Comparison of ENCODE assay signal across 20 cellular contexts in genomic region chr2:171707752-171708151, GRCh38. TPM values are rescaled to one million over a fixed set of nuclear protein-coding genes. Genes with fewer than 3 reads are reported as not detected.
DNase-seq lines count a peak whose midpoint lies in the region; ATAC-seq and TF ChIP-seq lines count a peak whose summit lies in the region.
"Had no signal": no experiment of that assay in that cellular context is flagged by ENCODE, and none has a peak within 500 bp of the region (broad histone marks: within the 10 kb centered on the region; RNA-seq: fewer than 3 reads in every experiment).

No MANE protein-coding gene starts in this region.

- peak overlapping the region; percentile 17 for H3K27ac Mint-ChIP-seq in chondrocyte (ENCODE audit: unreplicated experiment)
- H3K27ac Mint-ChIP-seq in nephron progenitor cell: peak overlapping the region; percentile 57
- H3K27ac Mint-ChIP-seq: IgD-negative memory B cell had no signal

- H3K9me3 Mint-ChIP-seq in chondrocyte (ENCODE audit: low read depth): no peaks in the 10 kb centered on the region
- no peaks in the 10 kb centered on the region for H3K9me3 Mint-ChIP-seq in nephron progenitor cell
- H3K9me3 Mint-ChIP-seq: IgD-negative memory B cell had no signal

- H3K4me3 Mint-ChIP-seq in chondrocyte (ENCODE audit: unreplicated experiment) (no peak overlapping the region), nephron progenitor cell (no peak overlapping the region)

- H3K27ac ChIP-seq in HEK293 (ENCODE audit: extremely low read depth, low read depth, low read length) (no peak overlapping the region), RWPE2 (ENCODE audit: poor library complexity, severe bottlenecking) (peak overlapping the region; percentile 59)

- peaks cover 52% of the 10 kb centered on the region for H3K4me1 Mint-ChIP-seq in chondrocyte (ENCODE audit: low read depth)
- peaks cover 8% of the 10 kb centered on the region for H3K4me1 Mint-ChIP-seq in nephron progenitor cell

- no peaks in the 10 kb centered on the region for H3K27me3 Mint-ChIP-seq in chondrocyte (ENCODE audit: low read depth)
- peaks cover 4% of the 10 kb centered on the region for H3K27me3 Mint-ChIP-seq in nephron progenitor cell (ENCODE audit: low read depth, poor library complexity)
- H3K27me3 Mint-ChIP-seq: IgD-negative memory B cell had no signal

- H3K4me1 ChIP-seq in HEK293 (ENCODE audit: control insufficient read depth, insufficient read depth, low read length) (peaks cover 11% of the 10 kb centered on the region; the same call in 1 of the 2 replicates), RWPE2 (ENCODE audit: insufficient read depth, poor library complexity, severe bottlenecking) (peaks cover 45% of the 10 kb centered on the region)

- peaks cover 0 to 2% of the 10 kb centered on the region in 2 experiments; a peak in 1 of 3 replicates for H3K36me3 ChIP-seq in HEK293 (ENCODE audit: control insufficient read depth in 2 of 2, insufficient read depth in 1 of 2, low read length in 2 of 2)
- H3K36me3 ChIP-seq in RWPE2 (ENCODE audit: low read depth): peaks cover 66% of the 10 kb centered on the region

- H3K36me3 Mint-ChIP-seq in chondrocyte (ENCODE audit: low read depth) (peaks cover 6% of the 10 kb centered on the region), nephron progenitor cell (ENCODE audit: low read depth) (peaks cover 6% of the 10 kb centered on the region)
- H3K36me3 Mint-ChIP-seq: IgD-negative memory B cell had no signal

- no peak for TF ChIP-seq CTCF in HEK293 (tag by site-specific recombination; IDR thresholded peaks at IDR 0.05)
- no peak for TF ChIP-seq CTCF in RWPE2 (IDR thresholded peaks at IDR 0.05; ENCODE audit: poor library complexity, severe bottlenecking)
- TF ChIP-seq CTCF in chondrocyte (IDR thresholded peaks at IDR 0.05): no peak
- TF ChIP-seq CTCF in nephron progenitor cell (IDR thresholded peaks at IDR 0.05): no peak

- no peaks in the 10 kb centered on the region for H3K27me3 ChIP-seq in RWPE2 (ENCODE audit: insufficient read depth, poor library complexity, severe bottlenecking)

- H3K4me3 ChIP-seq in HEK293 (ENCODE audit: low read depth, low read length) (no peak overlapping the region), RWPE2 (ENCODE audit: severe bottlenecking) (no peak overlapping the region)

- POLR2A ChIA-PET in HEK293 (lab: Yijun Ruan, JAX): interaction anchor here (0.6 to 1.4 kb wide), 2 partner anchors 395 to 935 kb away, joined by 6 to 8 read pairs; partner anchors contain the start of gene DLX2

- no peak for DNase-seq in RWPE2 (ENCODE audit: low spot score)
- no peak for DNase-seq in chondrocyte (ENCODE audit: low spot score)
- DNase-seq in nephron progenitor cell: no peak
- no peak for DNase-seq in NCI-H2227 treated with DMSO at 0.1 percent for 48 hours (lab: John Stamatoyannopoulos, UW)
- no peak for DNase-seq in activated effector memory CD4-positive, alpha-beta T cell treated with Interleukin-2 at 50 U/mL for 16 hours
- no peak for DNase-seq in NCI-H524 treated with DMSO at 0.1 percent for 48 hours (lab: John Stamatoyannopoulos, UW)
- DNase-seq: AML-193; EL; GF-D8; GOT3; NCI-H1417 treated with DMSO at 0.1 percent for 48 hours; NCI-H187; NCI-H2107; NCI-H510A; NCI-H748 treated with DMSO at 0.1 percent for 48 hours; NK-92 treated with Interleukin-12 subunit alpha and Interleukin-12 subunit beta, amount 100 ng/mL, for 24 hours had no signal

- no peak for ATAC-seq in RWPE2 (ENCODE audit: low read depth)
- ATAC-seq: HCT116, SK-N-SH treated with all-trans-retinoic acid at 6 μM for 48 hours had no signal

- CTCF ChIA-PET in HEK293 (lab: Yijun Ruan, JAX): interaction anchor here (0.6 to 7.9 kb wide), 13 partner anchors 16 to 463 kb away, joined by 3 to 98 read pairs (median 4); partner anchors contain the start of gene DLX2

- no peaks in the 10 kb centered on the region for H3K9me3 ChIP-seq in HEK293 (ENCODE audit: control insufficient read depth, insufficient read depth, low read depth, low read length)
- no peaks in the 10 kb centered on the region for H3K9me3 ChIP-seq in RWPE2 (ENCODE audit: severe bottlenecking)

TF ChIP-seq in HEK293, 187 proteins besides CTCF, POLR2A, EP300 and RAD21 (continues in another document):
- TF ChIP-seq ZNF155 (tag by site-specific recombination; IDR thresholded peaks at IDR 0.05) (no peak), ZNF548 (tag by site-specific recombination; IDR thresholded peaks at IDR 0.05) (no peak), MZF1 (tag by site-specific recombination; IDR thresholded peaks at IDR 0.05; ENCODE audit: borderline replicate concordance) (no peak), PATZ1 (tag by site-specific recombination; IDR thresholded peaks at IDR 0.05) (no peak), ZNF184 (tag by site-specific recombination; IDR thresholded peaks at IDR 0.05) (no peak), INSM2 (tag by site-specific recombination; IDR thresholded peaks at IDR 0.05) (peak; percentile 71), IKZF3 (tag by site-specific recombination; IDR thresholded peaks at IDR 0.05) (peak; percentile 72), ZNF394 (tag by site-specific recombination; IDR thresholded peaks at IDR 0.05; ENCODE audit: borderline replicate concordance) (no peak), ZEB2 (tag by site-specific recombination; IDR thresholded peaks at IDR 0.05) (peak; percentile 26; the same call in 1 of the 2 replicates), SP7 (tag by site-specific recombination; IDR thresholded peaks at IDR 0.05) (0 out of 2 replicates have a peak, but pooled peaks have one; percentile 24), ZNF571 (tag by site-specific recombination; IDR thresholded peaks at IDR 0.05) (no peak), ZNF114 (tag by site-specific recombination; IDR thresholded peaks at IDR 0.05) (no peak), ZNF600 (tag by site-specific recombination; IDR thresholded peaks at IDR 0.05) (peak; percentile 11; the same call in 1 of the 2 replicates), ZNF19 (tag by site-specific recombination; IDR thresholded peaks at IDR 0.05; ENCODE audit: low read depth) (no peak), ZBTB44 (tag by site-specific recombination; IDR thresholded peaks at IDR 0.05) (0 out of 2 replicates have a peak, but pooled peaks have one; percentile 46), ZNF549 (tag by site-specific recombination; IDR thresholded peaks at IDR 0.05) (no peak), KLF8 (tag by site-specific recombination; IDR thresholded peaks at IDR 0.05) (no peak), ZNF2 (tag by site-specific recombination; IDR thresholded peaks at IDR 0.05) (no peak), KLF16 (tag by site-specific recombination; IDR thresholded peaks at IDR 0.05) (no peak), KLF9 (tag by site-specific recombination; IDR thresholded peaks at IDR 0.05; ENCODE audit: low read depth) (no peak)

RNA-seq across cellular contexts. Expression of gene DYNC1I2, which starts 20.5 kb away (rescaled TPM):
- total RNA-seq in chondrocyte: 129 to 141 TPM (median 136 TPM) in 3 replicates
